23 cellular contexts compared by ENCODE assay signal in the genomic region with DNA sequence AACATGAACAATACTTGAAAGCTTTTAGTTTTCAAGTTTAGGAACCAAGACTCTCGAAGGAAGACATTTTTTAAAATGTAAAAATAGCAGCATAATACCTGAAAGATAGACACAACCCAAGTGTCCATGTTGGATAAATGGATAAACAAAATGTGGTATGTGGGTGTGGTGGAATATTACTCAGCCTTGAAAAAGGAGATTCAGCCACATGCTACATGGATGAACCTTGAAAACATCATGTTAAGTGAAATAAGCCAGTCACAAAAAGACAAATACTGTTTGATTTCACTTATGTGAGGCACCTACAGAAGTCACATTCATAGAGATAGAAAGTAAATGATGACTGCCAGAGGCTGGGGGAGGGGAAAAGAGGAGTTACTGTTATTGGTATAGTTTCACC.
"Had no signal": no experiment of that assay in that cellular context is flagged by ENCODE, and none has a peak within 500 bp of the region (broad histone marks: within the 10 kb centered on the region; RNA-seq: fewer than 3 reads in every experiment).

No MANE protein-coding gene starts in this region.

- H3K4me3 ChIP-seq: coronary artery, dorsolateral prefrontal cortex, esophagus muscularis mucosa, gastroesophageal sphincter, heart left ventricle, hepatocyte, left lung, lower lobe of right lung, mucosa of descending colon had no signal

- ATAC-seq: foreskin keratinocyte; gastroesophageal sphincter; heart left ventricle; left cardiac atrium; left lung; left ventricle myocardium superior; lower lobe of right lung; mucosa of descending colon; naive thymus-derived CD8-positive, alpha-beta T cell had no signal

- FAIRE-seq: endothelial cell of umbilical vein, frontal cortex had no signal

- H3K79me2 ChIP-seq: hepatocyte had no signal

- H3K36me3 ChIP-seq: esophagus muscularis mucosa, gastroesophageal sphincter, heart left ventricle, left lung, lower lobe of right lung had no signal

- H3K4me2 ChIP-seq: hepatocyte had no signal

- H3K4me1 ChIP-seq: gastroesophageal sphincter had no signal

- H3K27me3 ChIP-seq: dorsolateral prefrontal cortex, esophagus muscularis mucosa, foreskin keratinocyte, gastroesophageal sphincter, heart left ventricle, hepatocyte, left lung had no signal

- H2AFZ ChIP-seq: hepatocyte had no signal

- H3K9me3 ChIP-seq: esophagus muscularis mucosa, gastroesophageal sphincter, heart left ventricle, left lung, lower lobe of right lung, mucosa of descending colon had no signal

- H3K27ac ChIP-seq: coronary artery, dorsolateral prefrontal cortex, esophagus muscularis mucosa, foreskin keratinocyte, gastroesophageal sphincter, heart left ventricle, hepatocyte, left lung, lower lobe of right lung had no signal

- DNase-seq: dermis blood vessel endothelial cell; dorsolateral prefrontal cortex; effector CD4-positive, alpha-beta T cell; effector memory CD4-positive, alpha-beta T cell; foreskin keratinocyte; heart left ventricle; hypothalamus; immature natural killer cell; islet precursor cell; left cardiac atrium; left lung; left ventricle myocardium superior; lower lobe of right lung; mesenchymal stem cell; mucosa of descending colon; naive B cell; naive thymus-derived CD8-positive, alpha-beta T cell had no signal
